In the genomic region with DNA sequence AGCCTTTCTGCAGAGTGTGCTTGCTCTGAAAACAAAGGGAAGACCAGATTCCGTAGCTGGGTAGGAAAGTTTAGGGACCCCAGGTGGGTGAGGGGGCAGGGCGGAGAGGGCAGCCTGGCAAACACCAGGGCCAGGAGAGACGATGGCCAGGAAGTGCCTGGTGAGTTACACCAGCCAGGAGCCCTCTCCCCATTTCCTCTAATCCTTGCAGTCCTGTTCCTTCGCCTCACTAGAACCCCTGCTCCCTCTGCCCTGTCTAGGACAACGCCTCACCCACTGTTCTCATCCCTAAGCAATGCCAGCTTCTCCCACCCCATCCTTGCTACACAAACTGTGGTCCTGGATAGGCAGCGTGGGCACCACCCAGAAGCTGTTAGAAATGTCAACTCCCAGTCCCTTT, we compare ENCODE assay signal across 16 cellular contexts. TPM values are rescaled to one million over a fixed set of nuclear protein-coding genes. Genes with fewer than 3 reads are reported as not detected.
A peak's percentile ranks its signal among the peaks of the same experiment; 100 is the strongest.
DNase-seq lines count a peak whose midpoint lies in the region; ATAC-seq and TF ChIP-seq lines count a peak whose summit lies in the region.
"Had no signal": no experiment of that assay in that cellular context is flagged by ENCODE, and none has a peak within 500 bp of the region (broad histone marks: within the 10 kb centered on the region; RNA-seq: fewer than 3 reads in every experiment).

No MANE protein-coding gene starts in this region.

- TF ChIP-seq POLR2A in GM18505 (IDR thresholded peaks at IDR 0.05; ENCODE audit: borderline replicate concordance, extremely low read depth, insufficient read depth, insufficient read length): no peak

- H3K4me1 Mint-ChIP-seq in CD4-positive, alpha-beta T cell (ENCODE audit: low read depth): peaks cover 92% of the 10 kb centered on the region
- H3K4me1 Mint-ChIP-seq in activated naive CD8-positive, alpha-beta T cell treated with anti-CD3 and anti-CD28 coated beads, Interleukin-2, amount 50 U/mL, for 24 hours: peaks cover 92% of the 10 kb centered on the region
- peaks cover 15% of the 10 kb centered on the region for H3K4me1 Mint-ChIP-seq in neural progenitor cell

- H3K27ac ChIP-seq in CD4-positive, alpha-beta T cell (ENCODE audit: low read depth, low read length): peak overlapping the region; percentile 33
- no peak overlapping the region for H3K27ac ChIP-seq in HUES64 (ENCODE audit: low read depth, low read length)
- no peak overlapping the region for H3K27ac ChIP-seq in neural progenitor cell

- no peaks in the 10 kb centered on the region for H3K79me2 ChIP-seq in neural progenitor cell (ENCODE audit: low read depth)

- H3K27me3 Mint-ChIP-seq in CD4-positive, alpha-beta T cell: no peaks in the 10 kb centered on the region
- H3K27me3 Mint-ChIP-seq in activated naive CD8-positive, alpha-beta T cell treated with anti-CD3 and anti-CD28 coated beads, Interleukin-2, amount 50 U/mL, for 24 hours: no peaks in the 10 kb centered on the region
- no peaks in the 10 kb centered on the region for H3K27me3 Mint-ChIP-seq in neural progenitor cell (ENCODE audit: insufficient read depth, low read depth)

- DNase-seq in CD4-positive, alpha-beta T cell: no peak
- DNase-seq in activated naive CD8-positive, alpha-beta T cell treated with anti-CD3 and anti-CD28 coated beads, Interleukin-2, amount 50 U/mL, for 24 hours: no peak
- DNase-seq in neural progenitor cell (ENCODE audit: low spot score) (no peak), GF-D8 (lab: John Stamatoyannopoulos, UW) (no peak), NCI-H748 (lab: John Stamatoyannopoulos, UW; ENCODE audit: unreplicated experiment) (no peak)
- DNase-seq: activated CD4-positive, alpha-beta T cell treated with anti-CD3 and anti-CD28 coated beads, Interleukin-2, amount 50 U/mL, for 4 hours; central memory CD4-positive, alpha-beta T cell; DMS79 treated with DMSO at 0.1 percent for 48 hours; mammary epithelial cell; NCI-H1105; nucleus accumbens; stimulated activated CD4-positive, alpha-beta T cell treated with anti-CD3 and anti-CD28 coated beads, Interleukin-4, amount 100 ng/mL, for 4 hours had no signal

- H3F3A ChIP-seq in neural progenitor cell (ENCODE audit: low read depth): no peaks in the 10 kb centered on the region

- ATAC-seq in CD4-positive, alpha-beta T cell (ENCODE audit: poor library complexity): no peak
- no peak for ATAC-seq in activated naive CD8-positive, alpha-beta T cell treated with anti-CD3 and anti-CD28 coated beads, Interleukin-2, amount 50 U/mL, for 24 hours
- no peak for ATAC-seq in GM18870 (IDR thresholded peaks at IDR 0.05; ENCODE audit: unreplicated experiment)
- no peak for ATAC-seq in GM18505 (IDR thresholded peaks at IDR 0.05; ENCODE audit: unreplicated experiment)
- ATAC-seq: Right ventricle myocardium inferior had no signal

- no peak for TF ChIP-seq CTCF in CD4-positive, alpha-beta T cell (IDR thresholded peaks at IDR 0.05)
- no peak for TF ChIP-seq CTCF in neural progenitor cell (IDR thresholded peaks at IDR 0.05)

- H3K4me3 Mint-ChIP-seq in CD4-positive, alpha-beta T cell: peak overlapping the region; percentile 40
- H3K4me3 Mint-ChIP-seq in activated naive CD8-positive, alpha-beta T cell treated with anti-CD3 and anti-CD28 coated beads, Interleukin-2, amount 50 U/mL, for 24 hours: peak overlapping the region; percentile 45
- H3K4me3 Mint-ChIP-seq in neural progenitor cell: no peak overlapping the region

- peak overlapping the region; percentile 95 for H3K27ac Mint-ChIP-seq in CD4-positive, alpha-beta T cell
- peak overlapping the region; percentile 88 for H3K27ac Mint-ChIP-seq in activated naive CD8-positive, alpha-beta T cell treated with anti-CD3 and anti-CD28 coated beads, Interleukin-2, amount 50 U/mL, for 24 hours
- peak overlapping the region; percentile 63 for H3K27ac Mint-ChIP-seq in neural progenitor cell

- intact Hi-C loops in CD4-positive, alpha-beta T cell (cut with DNase I, micrococcal nuclease): no loop called here

- 60% methylated on average over 6 of the region's 6 CpGs for WGBS in HUES64

- H3K4me2 ChIP-seq in neural progenitor cell: no peak overlapping the region

- H2AFZ ChIP-seq in neural progenitor cell (replicated peaks): no peak overlapping the region

- H3K9ac ChIP-seq in HUES64 (ENCODE audit: low read depth, low read length) (0 out of 2 replicates have a peak overlapping the region, but pooled peaks have one; percentile 3), neural progenitor cell (no peak overlapping the region)

- peaks cover 28% of the 10 kb centered on the region for H3K4me1 ChIP-seq in HUES64 (ENCODE audit: insufficient read depth, low read length)
- peaks cover 9% of the 10 kb centered on the region for H3K4me1 ChIP-seq in neural progenitor cell

- CTCF ChIA-PET in CD4-positive, alpha-beta T cell (lab: Charles Lee): interaction anchor here (1.0 to 1.2 kb wide), 3 partner anchors 8 to 17 kb away, joined by 3 to 4 read pairs (median 3); no protein-coding TSS in a partner anchor

- H3K36me3 ChIP-seq in HUES64 (ENCODE audit: insufficient read depth, low read length): 0 out of 2 replicates have a peak, but pooled peaks cover 2% of the 10 kb centered on the region
- no peaks in the 10 kb centered on the region for H3K36me3 ChIP-seq in neural progenitor cell

- POLR2A ChIA-PET in CD4-positive, alpha-beta T cell (lab: Charles Lee): interaction anchor here (1.2 to 2.8 kb wide), 3 partner anchors 8 to 24 kb away, joined by 3 to 17 read pairs (median 7); a partner anchor contains a TSS

- H3K27me3 ChIP-seq in CD4-positive, alpha-beta T cell (ENCODE audit: control insufficient read depth, insufficient read depth, low read length): no peaks in the 10 kb centered on the region
- H3K27me3 ChIP-seq in HUES64 (ENCODE audit: insufficient read depth, low read length) (no peaks in the 10 kb centered on the region), neural progenitor cell (no peaks in the 10 kb centered on the region)

- H3K9me3 Mint-ChIP-seq in CD4-positive, alpha-beta T cell: no peaks in the 10 kb centered on the region
- no peaks in the 10 kb centered on the region for H3K9me3 Mint-ChIP-seq in activated naive CD8-positive, alpha-beta T cell treated with anti-CD3 and anti-CD28 coated beads, Interleukin-2, amount 50 U/mL, for 24 hours
- no peaks in the 10 kb centered on the region for H3K9me3 Mint-ChIP-seq in neural progenitor cell

- H4K20me1 ChIP-seq in neural progenitor cell (ENCODE audit: low read depth): no peaks in the 10 kb centered on the region

- peaks cover 95% of the 10 kb centered on the region for H3K36me3 Mint-ChIP-seq in CD4-positive, alpha-beta T cell (ENCODE audit: low read depth)
- H3K36me3 Mint-ChIP-seq in activated naive CD8-positive, alpha-beta T cell treated with anti-CD3 and anti-CD28 coated beads, Interleukin-2, amount 50 U/mL, for 24 hours (ENCODE audit: low read depth): peaks cover 55% of the 10 kb centered on the region
- no peaks in the 10 kb centered on the region for H3K36me3 Mint-ChIP-seq in neural progenitor cell

- H3K4me3 ChIP-seq in HUES64 (ENCODE audit: low read length): no peak overlapping the region
- H3K4me3 ChIP-seq in neural progenitor cell: no peak overlapping the region

- H3K9me3 ChIP-seq in CD4-positive, alpha-beta T cell (ENCODE audit: control insufficient read depth, low read length): no peaks in the 10 kb centered on the region
- H3K9me3 ChIP-seq in HUES64 (ENCODE audit: insufficient read depth, low read depth, low read length): no peaks in the 10 kb centered on the region
- no peaks in the 10 kb centered on the region for H3K9me3 ChIP-seq in neural progenitor cell (ENCODE audit: low read depth)

RNA-seq across cellular contexts. Expression of a gene that starts 11.2 kb away (rescaled TPM):
- total RNA-seq in CD4-positive, alpha-beta T cell: 100 to 1,000 TPM; 237 to 264 TPM
- 6.4 TPM for polyA plus RNA-seq in HUES64 (2013, experiment 1 of 2)
- 8.9 TPM for polyA plus RNA-seq in HUES64 (2013, experiment 2 of 2)
- 14.6 and 17.2 TPM in 2 replicates for total RNA-seq in neural progenitor cell (ENCODE audit: low replicate concordance)

Comparison
In these comparisons a context has a peak if more than half of its experiments do, and no peak if none do; other contexts are left out.
1. RNA of a gene that starts 11.2 kb away (total RNA-seq): 237 to 264 TPM in CD4-positive, alpha-beta T cell; 14.6 to 17.2 TPM in neural progenitor cell; every median in the first group is over 10 times any median in the second.
2. Peak in every context shown above with its lines, with median percentiles within 50 percentile points of each other: H3K27ac Mint-ChIP-seq.